In the genomic region with DNA sequence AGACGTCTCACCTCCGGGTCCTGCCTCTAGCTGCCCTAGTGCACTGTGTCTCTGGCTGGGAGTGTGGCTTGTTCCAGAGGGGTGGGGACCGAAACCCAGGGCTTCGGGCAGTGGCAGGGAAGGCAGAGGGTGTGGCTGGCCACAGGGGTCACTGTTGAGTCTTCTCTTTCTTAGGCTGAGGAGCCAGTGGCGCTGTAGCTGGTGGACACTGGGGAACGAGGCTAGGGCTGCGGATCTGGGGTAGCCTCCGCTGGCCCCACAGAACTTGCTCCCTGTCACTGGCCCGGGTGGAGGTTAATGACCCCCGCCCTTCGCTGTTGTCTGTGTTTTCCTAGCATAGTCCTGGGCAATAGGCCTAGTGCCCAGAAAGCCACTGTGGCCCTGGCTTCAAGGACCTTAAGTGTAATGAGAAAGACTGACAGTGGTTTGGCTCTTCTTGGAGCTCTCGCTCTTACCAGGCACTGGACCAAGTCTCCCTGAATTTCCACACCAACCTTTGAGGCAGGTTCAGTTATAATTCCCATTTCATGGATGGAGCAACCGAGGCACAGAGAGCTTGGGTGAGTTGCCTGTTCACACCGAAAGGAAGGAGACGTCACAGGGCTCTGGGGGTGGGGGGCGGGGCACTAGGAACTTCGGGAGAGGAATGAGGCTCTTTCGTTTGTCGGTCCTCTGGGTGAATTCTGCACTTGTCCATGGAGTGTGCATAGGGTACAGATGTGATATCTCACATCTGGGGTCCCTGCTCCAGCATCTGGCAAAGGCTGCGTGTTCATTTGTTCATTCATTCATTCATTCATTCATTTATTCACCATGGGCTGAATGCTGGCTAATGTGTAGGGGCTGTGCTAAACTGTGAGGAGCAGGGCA, we compare ENCODE assay signal across 9 cellular contexts. TPM values are rescaled to one million over a fixed set of nuclear protein-coding genes. Genes with fewer than 3 reads are reported as not detected.
A peak's percentile ranks its signal among the peaks of the same experiment; 100 is the strongest.
DNase-seq lines count a peak whose midpoint lies in the region; TF ChIP-seq lines count a peak whose summit lies in the region.
"Had no signal": no experiment of that assay in that cellular context is flagged by ENCODE, and none has a peak within 500 bp of the region (broad histone marks: within the 10 kb centered on the region; RNA-seq: fewer than 3 reads in every experiment).

No MANE protein-coding gene starts in this region.

- CTCF ChIA-PET in GM10248 (lab: Yijun Ruan, JAX), result interaction anchor here (0.8 to 40.2 kb wide), 8 partner anchors 9 to 443 kb away, joined by 3 to 680 read pairs (median 4); a partner anchor contains a TSS

- no peaks in the 10 kb centered on the region for H3K36me3 ChIP-seq in colonic mucosa
- no peaks in the 10 kb centered on the region for H3K36me3 ChIP-seq in mucosa of rectum (ENCODE audit: control insufficient read depth in 2 of 2, insufficient read depth in 2 of 2, low read length in 2 of 2)
- H3K36me3 ChIP-seq: uterus had no signal

- intact Hi-C loops in colonic mucosa (cut with DNase I), result no loop called here

- H3K27ac ChIP-seq in colonic mucosa (peak overlapping the region; percentile 30), mucosa of rectum (ENCODE audit: low read depth in 2 of 2, low read length in 2 of 2) (peak overlapping the region; percentile 63 to 77)
- H3K27ac ChIP-seq: uterus had no signal

- TF ChIP-seq CTCF in GM10248 (IDR thresholded peaks at IDR 0.05; ENCODE audit: control extremely low read depth, extremely low read depth, low read depth, missing control alignments) (peak; percentile 16), colonic mucosa (IDR thresholded peaks at IDR 0.05) (peak; percentile 44)

- H3K4me1 ChIP-seq in colonic mucosa (peaks cover 31% of the 10 kb centered on the region), mucosa of rectum (ENCODE audit: control insufficient read depth in 2 of 2, insufficient read depth in 2 of 2, low read length in 2 of 2) (peaks cover 47 to 60% of the 10 kb centered on the region in 2 donors)

- H3K27me3 ChIP-seq in colonic mucosa, result no peaks in the 10 kb centered on the region
- no peaks in the 10 kb centered on the region for H3K27me3 ChIP-seq in mucosa of rectum (ENCODE audit: control insufficient read depth in 2 of 2, insufficient read depth in 2 of 2, low read length in 2 of 2)
- H3K27me3 ChIP-seq: uterus had no signal

- H3K9ac ChIP-seq in colonic mucosa (ENCODE audit: low read depth in 2 of 2, low read length in 2 of 2) (no peak overlapping the region), mucosa of rectum (ENCODE audit: low read depth in 1 of 2, low read length in 2 of 2) (peak overlapping the region; percentile 44)

- DNase-seq in GM10248 (ENCODE audit: extremely low spot score), result no peak
- DNase-seq in MV-4-11 (lab: John Stamatoyannopoulos, UW), result peak; percentile 8
- DNase-seq in colonic mucosa, result peak; percentile 71
- no peak for DNase-seq in NCI-H2081 treated with DMSO at 0.1 percent for 48 hours (lab: John Stamatoyannopoulos, UW)
- no peak for DNase-seq in activated gamma-delta T cell (lab: John Stamatoyannopoulos, UW)
- DNase-seq in NCI-H2227 (lab: John Stamatoyannopoulos, UW; ENCODE audit: unreplicated experiment), result no peak
- DNase-seq in stimulated activated CD4-positive, alpha-beta T cell treated with anti-CD3 and anti-CD28 coated beads, Interleukin-4, amount 100 ng/mL, for 24 hours, result no peak
- DNase-seq: uterus had no signal

- H3K9me3 ChIP-seq in colonic mucosa, result no peaks in the 10 kb centered on the region
- H3K9me3 ChIP-seq in mucosa of rectum (ENCODE audit: control insufficient read depth in 2 of 2, low read length in 2 of 2), result no peaks in the 10 kb centered on the region
- H3K9me3 ChIP-seq: uterus had no signal

- POLR2A ChIA-PET in GM10248 (lab: Yijun Ruan, JAX), result no interaction called here

- H3K4me3 ChIP-seq in colonic mucosa (no peak overlapping the region), mucosa of rectum (ENCODE audit: low read length in 2 of 2) (peak overlapping the region; percentile 19 to 22)
- H3K4me3 ChIP-seq: uterus had no signal

RNA-seq across cellular contexts. Expression of a gene that starts 4.8 kb away (rescaled TPM):
- total RNA-seq in colonic mucosa, result 1 to 10 TPM; 9.1 to 9.6 TPM

Comparison
In these comparisons a context has a peak if more than half of its experiments do, and no peak if none do; other contexts are left out.
1. DNase-seq: peak in MV-4-11 (single experiment) and colonic mucosa (single experiment); none in GM10248 (single experiment), NCI-H2081 treated with DMSO at 0.1 percent for 48 hours (single experiment), activated gamma-delta T cell (single experiment), NCI-H2227 (single experiment) and stimulated activated CD4-positive, alpha-beta T cell treated with anti-CD3 and anti-CD28 coated beads, Interleukin-4, amount 100 ng/mL, for 24 hours (single experiment).
2. H3K9ac ChIP-seq: peak in mucosa of rectum (2 of 2); none in colonic mucosa (0 of 2).